In genomic region chr1:230487773-230488428, GRCh38 we compare ENCODE assay signal across 2 cellular contexts.
TF ChIP-seq lines count a peak whose summit lies in the region.

No MANE protein-coding gene starts in this region.

TF ChIP-seq in liver, 16 proteins besides CTCF, POLR2A, EP300 and RAD21 (continued from another document):
- TF ChIP-seq ATF3 (IDR thresholded peaks at IDR 0.05) = peak; percentile 35
- peak; percentile 54 to 79 for TF ChIP-seq HNF4A (conservative IDR thresholded peaks at IDR 0.05)
- peak; percentile 61 to 93 for TF ChIP-seq RXRA (IDR thresholded peaks at IDR 0.05)
- peak; percentile 73 for TF ChIP-seq MAX (IDR thresholded peaks at IDR 0.05)
- no peak for TF ChIP-seq TAF1 (conservative IDR thresholded peaks at IDR 0.05)
- peak; percentile 90 for TF ChIP-seq YY1 (IDR thresholded peaks at IDR 0.05)
- peak; percentile 71 for TF ChIP-seq NR2F2 (IDR thresholded peaks at IDR 0.05)
- TF ChIP-seq EGR1 (IDR thresholded peaks at IDR 0.05; ENCODE audit: low read depth in 2 of 2) = peak in 1 of 2 donors; percentile 87
- no peak for TF ChIP-seq HNF4G (IDR thresholded peaks at IDR 0.05)
- TF ChIP-seq FOXA2 (IDR thresholded peaks at IDR 0.05) = peak; percentile 91
- peak; percentile 85 for TF ChIP-seq SP1 (IDR thresholded peaks at IDR 0.05)
- peak; percentile 93 for TF ChIP-seq ZBTB33 (IDR thresholded peaks at IDR 0.05)
- peak; percentile 94 for TF ChIP-seq FOXA1 (IDR thresholded peaks at IDR 0.05)
- TF ChIP-seq JUND (IDR thresholded peaks at IDR 0.05) = peak; percentile 47 to 86
TF ChIP-seq in liver: peak in this region for 13.

TF ChIP-seq in HepG2, 621 proteins besides CTCF, POLR2A, EP300 and RAD21 (continued from another document):
- TF ChIP-seq ZNF713 (CRISPR knock-in tag; IDR thresholded peaks at IDR 0.05) (no peak), CCDC6 (CRISPR knock-in tag; IDR thresholded peaks at IDR 0.05) (no peak)
